ENCODE assay signal across 1 cellular context in the genomic region with DNA sequence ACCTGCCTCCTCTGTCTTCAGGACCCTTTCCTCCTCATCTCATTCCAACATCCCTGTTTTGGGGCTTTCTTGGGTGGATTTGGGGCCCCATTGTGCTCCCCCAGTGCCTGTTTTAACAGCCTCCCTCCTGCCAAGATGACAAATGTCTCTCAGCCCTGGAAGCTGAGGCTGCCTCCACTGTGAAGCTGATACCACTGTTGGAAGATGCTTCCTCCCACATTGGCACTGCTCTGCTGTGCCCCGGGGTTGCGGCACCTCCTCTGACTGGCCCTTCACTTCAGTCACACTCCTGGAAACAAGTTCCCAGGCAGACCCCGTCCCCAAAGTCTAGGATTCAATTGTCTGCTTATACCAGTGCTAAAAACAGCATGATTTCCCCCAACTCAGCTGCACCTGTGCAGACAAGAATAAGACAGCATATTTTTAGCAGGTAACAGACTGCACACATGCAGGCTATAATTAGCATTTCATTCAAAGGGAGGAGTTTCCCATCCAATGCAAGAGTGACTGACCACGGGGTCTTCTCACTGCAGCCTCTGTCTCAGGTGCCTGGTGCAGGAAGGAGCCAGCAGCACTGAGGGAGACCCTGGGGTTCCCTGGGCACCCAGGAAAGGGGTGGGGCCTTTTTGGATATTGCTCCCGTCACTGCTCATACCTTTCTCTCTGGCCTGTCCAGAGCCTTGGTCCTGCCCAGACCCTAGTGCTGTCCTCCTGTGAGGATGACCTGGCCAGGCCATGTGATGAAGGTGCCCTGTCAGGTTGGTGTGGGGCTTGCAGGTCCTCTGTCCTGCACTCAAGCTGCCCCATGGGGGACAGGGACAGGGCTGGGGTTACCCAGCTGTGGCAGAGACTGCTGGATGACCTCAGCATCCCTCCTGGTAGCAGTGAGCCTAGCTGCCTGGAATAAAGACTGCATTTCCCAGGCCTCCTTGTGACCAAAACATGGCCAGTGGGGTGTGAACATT.
TF ChIP-seq lines count a peak whose summit lies in the region.

No MANE protein-coding gene starts in this region.

TF ChIP-seq in H1, 55 proteins besides CTCF, POLR2A, EP300 and RAD21:
- no peak for TF ChIP-seq ZNF274 (IDR thresholded peaks at IDR 0.05; ENCODE audit: borderline replicate concordance, extremely low read depth, low read length)
- TF ChIP-seq NANOG (IDR thresholded peaks at IDR 0.05; ENCODE audit: insufficient read depth, low read depth, low read length, poor library complexity, severe bottlenecking) = no peak
- TF ChIP-seq SP4 (IDR thresholded peaks at IDR 0.05; ENCODE audit: low read length) = no peak
- TF ChIP-seq GABPA (IDR thresholded peaks at IDR 0.05; ENCODE audit: borderline replicate concordance, insufficient read depth, low read length) = no peak
- no peak for TF ChIP-seq TAF1 (IDR thresholded peaks at IDR 0.05; ENCODE audit: low read depth, low read length)
- TF ChIP-seq CBX5 (IDR thresholded peaks at IDR 0.05; ENCODE audit: low read depth, low read length) = no peak
- TF ChIP-seq SIN3A (conservative IDR thresholded peaks at IDR 0.05 in 1 of 2, IDR thresholded peaks at IDR 0.05 in 1 of 2; ENCODE audit: low read depth in 1 of 2, low read length in 2 of 2) = no peak
- TF ChIP-seq CHD2 (IDR thresholded peaks at IDR 0.05; ENCODE audit: low read length) = no peak
- no peak for TF ChIP-seq RBBP5 (IDR thresholded peaks at IDR 0.05; ENCODE audit: borderline replicate concordance, low read depth, low read length)
- TF ChIP-seq, protein P1, sequence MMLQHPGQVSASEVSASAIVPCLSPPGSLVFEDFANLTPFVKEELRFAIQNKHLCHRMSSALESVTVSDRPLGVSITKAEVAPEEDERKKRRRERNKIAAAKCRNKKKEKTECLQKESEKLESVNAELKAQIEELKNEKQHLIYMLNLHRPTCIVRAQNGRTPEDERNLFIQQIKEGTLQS (IDR thresholded peaks at IDR 0.05; ENCODE audit: insufficient read depth, low read depth, low read length) = no peak
